ENCODE assay signal across 8 cellular contexts in the genomic region with DNA sequence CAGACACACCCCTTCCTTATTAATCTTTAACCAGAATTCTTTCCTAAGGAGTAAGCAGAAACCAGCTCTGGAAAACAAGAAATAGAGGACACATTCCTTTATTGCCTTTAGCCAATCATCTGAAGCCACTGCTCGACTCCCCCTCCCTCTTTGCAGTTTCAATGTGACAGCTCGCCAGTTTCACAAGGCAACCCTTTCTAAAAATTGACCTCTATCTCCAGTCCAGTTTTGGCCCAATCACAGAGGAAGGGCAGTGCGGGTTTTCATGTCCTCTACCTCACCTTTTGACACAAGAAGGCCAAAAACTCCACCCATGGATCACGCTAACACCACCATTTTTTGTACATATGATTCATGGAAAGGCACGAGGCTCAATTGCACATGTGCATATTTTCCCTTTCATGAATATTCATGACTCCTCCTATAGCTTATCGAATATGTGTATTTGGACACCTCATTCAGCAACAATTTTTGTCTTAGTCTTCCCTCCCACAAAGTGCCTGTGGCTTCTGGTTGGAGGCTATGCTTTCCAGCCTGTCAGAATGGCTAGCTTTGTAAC. TPM values are rescaled to one million over a fixed set of nuclear protein-coding genes. Genes with fewer than 3 reads are reported as not detected.
A peak's percentile ranks its signal among the peaks of the same experiment; 100 is the strongest.
DNase-seq lines count a peak whose midpoint lies in the region; ATAC-seq and TF ChIP-seq lines count a peak whose summit lies in the region.

No MANE protein-coding gene starts in this region.

- H3K4me1 Mint-ChIP-seq in naive thymus-derived CD4-positive, alpha-beta T cell = peaks cover 8 to 27% (median 14%) of the 10 kb centered on the region in 7 donors

- H3K4me1 ChIP-seq in foreskin keratinocyte (peaks cover 19% of the 10 kb centered on the region), gastrocnemius medialis (peaks cover 23 to 37% of the 10 kb centered on the region in 2 donors)
- H3K4me1 ChIP-seq in naive thymus-derived CD4-positive, alpha-beta T cell (ENCODE audit: control insufficient read depth in 2 of 2, insufficient read depth in 2 of 2, low read length in 2 of 2) = no peaks in the 10 kb centered on the region

- no peaks in the 10 kb centered on the region for H3K9me3 ChIP-seq in gastrocnemius medialis
- H3K9me3 ChIP-seq in naive thymus-derived CD4-positive, alpha-beta T cell (ENCODE audit: control insufficient read depth in 2 of 3, low read length in 3 of 3) = no peaks in the 10 kb centered on the region

- no peak overlapping the region for H3K4me3 ChIP-seq in gastrocnemius medialis
- no peak overlapping the region for H3K4me3 ChIP-seq in naive thymus-derived CD4-positive, alpha-beta T cell (ENCODE audit: low read length)

- TF ChIP-seq POLR2A in gastrocnemius medialis (IDR thresholded peaks at IDR 0.05) = no peak

- POLR2A ChIA-PET in naive thymus-derived CD4-positive, alpha-beta T cell (lab: Charles Lee) = no interaction called here

- TF ChIP-seq CTCF in foreskin keratinocyte (conservative IDR thresholded peaks at IDR 0.05) = no peak
- TF ChIP-seq CTCF in gastrocnemius medialis (IDR thresholded peaks at IDR 0.05 in 4 of 5, conservative IDR thresholded peaks at IDR 0.05 in 1 of 5) = no peak

- H3K27ac ChIP-seq in foreskin keratinocyte (peak overlapping the region; percentile 96), gastrocnemius medialis (peak overlapping the region; percentile 55 to 72 (median 62))
- no peak overlapping the region for H3K27ac ChIP-seq in naive thymus-derived CD4-positive, alpha-beta T cell (ENCODE audit: low read depth, low read length)

- H3K9me3 Mint-ChIP-seq in activated naive CD4-positive, alpha-beta T cell treated with anti-CD3 and anti-CD28 coated beads, Interleukin-2, amount 50 U/mL, for 72 hours = peaks cover 3 to 4% of the 10 kb centered on the region in 2 donors
- peaks cover 0 to 4% (median 0%) of the 10 kb centered on the region in 11 donors for H3K9me3 Mint-ChIP-seq in naive thymus-derived CD4-positive, alpha-beta T cell

- ATAC-seq in GM21529 (IDR thresholded peaks at IDR 0.05; ENCODE audit: unreplicated experiment) = peak; percentile 47
- peak; percentile 91 for ATAC-seq in foreskin keratinocyte
- peak in 1 of 2 donors; percentile 69 for ATAC-seq in gastrocnemius medialis
- ATAC-seq in activated naive CD4-positive, alpha-beta T cell treated with anti-CD3 and anti-CD28 coated beads, Interleukin-2, amount 50 U/mL, for 72 hours = no peak
- ATAC-seq in naive thymus-derived CD4-positive, alpha-beta T cell = no peak

- CTCF ChIA-PET in naive thymus-derived CD4-positive, alpha-beta T cell (lab: Charles Lee) = no interaction called here

- no peak overlapping the region for H3K4me3 Mint-ChIP-seq in naive thymus-derived CD4-positive, alpha-beta T cell

- H3K36me3 Mint-ChIP-seq in activated naive CD4-positive, alpha-beta T cell treated with anti-CD3 and anti-CD28 coated beads, Interleukin-2, amount 50 U/mL, for 72 hours = peaks cover 5 to 7% of the 10 kb centered on the region in 2 donors
- H3K36me3 Mint-ChIP-seq in naive thymus-derived CD4-positive, alpha-beta T cell = peaks cover 0 to 8% (median 4%) of the 10 kb centered on the region in 5 donors

- DNase-seq in RPMI8226 (peak; percentile 81), foreskin keratinocyte (peak; percentile 95 to 99), gastrocnemius medialis (peak in 1 of 2 donors; percentile 36), NCI-H2029 treated with DMSO at 0.1 percent for 48 hours (lab: John Stamatoyannopoulos, UW) (no peak)
- DNase-seq in activated CD8-positive, alpha-beta memory T cell treated with anti-CD3 and anti-CD28 coated beads, Interleukin-2, amount 50 U/mL, for 4 hours = no peak
- DNase-seq in activated naive CD4-positive, alpha-beta T cell treated with anti-CD3 and anti-CD28 coated beads, Interleukin-2, amount 50 U/mL, for 72 hours (ENCODE audit: low spot score in 2 of 2) = no peak
- DNase-seq in naive thymus-derived CD4-positive, alpha-beta T cell = no peak

- in situ Hi-C loops in gastrocnemius medialis (cut with MboI; ENCODE audit: low sequenced_read_pairs in 4 of 4) = no loop called here

- intact Hi-C loops in gastrocnemius medialis (cut with DNase I; ENCODE audit: low total_unique reads) = no loop called here
- intact Hi-C loops in naive thymus-derived CD4-positive, alpha-beta T cell (cut with micrococcal nuclease) = no loop called here

- H3K27ac Mint-ChIP-seq in activated naive CD4-positive, alpha-beta T cell treated with anti-CD3 and anti-CD28 coated beads, Interleukin-2, amount 50 U/mL, for 72 hours = no peak overlapping the region
- no peak overlapping the region for H3K27ac Mint-ChIP-seq in naive thymus-derived CD4-positive, alpha-beta T cell

- no peaks in the 10 kb centered on the region for H3K36me3 ChIP-seq in gastrocnemius medialis
- no peaks in the 10 kb centered on the region for H3K36me3 ChIP-seq in naive thymus-derived CD4-positive, alpha-beta T cell (ENCODE audit: control insufficient read depth in 2 of 3, insufficient read depth in 3 of 3, low read length in 3 of 3)

- H3K27me3 Mint-ChIP-seq in naive thymus-derived CD4-positive, alpha-beta T cell = peaks cover 0 to 74% (median 0%) of the 10 kb centered on the region in 5 donors

- H3K27me3 ChIP-seq in foreskin keratinocyte (no peaks in the 10 kb centered on the region), gastrocnemius medialis (no peaks in the 10 kb centered on the region)
- H3K27me3 ChIP-seq in naive thymus-derived CD4-positive, alpha-beta T cell (ENCODE audit: control insufficient read depth in 2 of 2, insufficient read depth in 2 of 2, low read length in 2 of 2) = no peaks in the 10 kb centered on the region

RNA-seq across cellular contexts. Expression of gene IFIT3, which starts 24.3 kb away (rescaled TPM):
- total RNA-seq in foreskin keratinocyte = 54.8 and 78.5 TPM in 2 replicates
- polyA plus RNA-seq in foreskin keratinocyte = 37.5 and 48.5 TPM in 2 replicates
- 1 to 10 TPM; 2.2 to 8.9 (median 3.7) TPM for total RNA-seq in gastrocnemius medialis
- 10 to 100 TPM in 1 of 2 donors, 1 to 10 TPM in 1; 2.6 to 12.6 TPM for total RNA-seq in activated naive CD4-positive, alpha-beta T cell treated with anti-CD3 and anti-CD28 coated beads, Interleukin-2, amount 50 U/mL, for 72 hours
- 10 to 100 TPM in 1 of 5 experiments, 1 to 10 TPM in 4; 1.8 to 22.3 (median 3.2) TPM for total RNA-seq in naive thymus-derived CD4-positive, alpha-beta T cell
- polyA plus RNA-seq in naive thymus-derived CD4-positive, alpha-beta T cell = 10 to 100 TPM in 1 of 2 donors, 1 to 10 TPM in 1; 4.1 to 13.1 TPM

RNA-seq across cellular contexts. Expression of gene IFIT1B, which starts 25.7 kb away (rescaled TPM):
- total RNA-seq in foreskin keratinocyte (not detected in 2 replicates), gastrocnemius medialis (not detected)
- not detected in 2 replicates for polyA plus RNA-seq in foreskin keratinocyte
- total RNA-seq in activated naive CD4-positive, alpha-beta T cell treated with anti-CD3 and anti-CD28 coated beads, Interleukin-2, amount 50 U/mL, for 72 hours = not detected
- not detected for total RNA-seq in naive thymus-derived CD4-positive, alpha-beta T cell
- under 1 TPM in 1 of 2 donors, not detected in 1; 0.44 TPM for polyA plus RNA-seq in naive thymus-derived CD4-positive, alpha-beta T cell

RNA-seq across cellular contexts. Expression of gene IFIT1, which starts 40.3 kb away (rescaled TPM):
- total RNA-seq in foreskin keratinocyte (70.6 and 111 TPM in 2 replicates), gastrocnemius medialis (1 to 10 TPM; 1.8 to 8.9 (median 3.0) TPM)
- 49.0 and 65.0 TPM in 2 replicates for polyA plus RNA-seq in foreskin keratinocyte
- 1 to 10 TPM; 1.6 to 9.0 TPM for total RNA-seq in activated naive CD4-positive, alpha-beta T cell treated with anti-CD3 and anti-CD28 coated beads, Interleukin-2, amount 50 U/mL, for 72 hours
- 10 to 100 TPM in 1 of 5 experiments, 1 to 10 TPM in 4; 1.7 to 15.7 (median 6.5) TPM for total RNA-seq in naive thymus-derived CD4-positive, alpha-beta T cell
- polyA plus RNA-seq in naive thymus-derived CD4-positive, alpha-beta T cell = 10 to 100 TPM in 1 of 2 donors, 1 to 10 TPM in 1; 4.7 to 16.5 TPM

RNA-seq across cellular contexts. Expression of gene IFIT2, which starts 50.3 kb away (rescaled TPM):
- total RNA-seq in foreskin keratinocyte (2.5 and 2.7 TPM in 2 replicates), gastrocnemius medialis (1 to 10 TPM in 1 of 4 donors, under 1 TPM in 3; 0.41 to 2.1 (median 0.78) TPM)
- polyA plus RNA-seq in foreskin keratinocyte = 1.0 and 1.1 TPM in 2 replicates
- total RNA-seq in activated naive CD4-positive, alpha-beta T cell treated with anti-CD3 and anti-CD28 coated beads, Interleukin-2, amount 50 U/mL, for 72 hours = 10 to 100 TPM in 1 of 2 donors, 1 to 10 TPM in 1; 4.9 to 28.0 TPM
- total RNA-seq in naive thymus-derived CD4-positive, alpha-beta T cell = 10 to 100 TPM in 1 of 5 experiments, 1 to 10 TPM in 4; 6.0 to 16.4 (median 8.4) TPM
- polyA plus RNA-seq in naive thymus-derived CD4-positive, alpha-beta T cell = 1 to 10 TPM; 4.4 to 9.9 TPM

Comparison
In these comparisons a context has a peak if more than half of its experiments do, and no peak if none do; other contexts are left out.
1. ATAC-seq: peak in GM21529 (single experiment) and foreskin keratinocyte (single experiment); none in activated naive CD4-positive, alpha-beta T cell treated with anti-CD3 and anti-CD28 coated beads, Interleukin-2, amount 50 U/mL, for 72 hours (0 of 2) and naive thymus-derived CD4-positive, alpha-beta T cell (single experiment).
2. DNase-seq: peak in RPMI8226 (single experiment) and foreskin keratinocyte (2 of 2); none in NCI-H2029 treated with DMSO at 0.1 percent for 48 hours (single experiment), activated CD8-positive, alpha-beta memory T cell treated with anti-CD3 and anti-CD28 coated beads, Interleukin-2, amount 50 U/mL, for 4 hours (single experiment), activated naive CD4-positive, alpha-beta T cell treated with anti-CD3 and anti-CD28 coated beads, Interleukin-2, amount 50 U/mL, for 72 hours (0 of 2) and naive thymus-derived CD4-positive, alpha-beta T cell (0 of 9).